ENCODE assay signal across 25 cellular contexts in genomic region chr15:66981746-66982145, GRCh38.
DNase-seq lines count a peak whose midpoint lies in the region; ATAC-seq and TF ChIP-seq lines count a peak whose summit lies in the region.
"Had no signal": no experiment of that assay in that cellular context is flagged by ENCODE, and none has a peak within 500 bp of the region (broad histone marks: within the 10 kb centered on the region; RNA-seq: fewer than 3 reads in every experiment).

No MANE protein-coding gene starts in this region.

- H3K4me2 ChIP-seq in GM23338 (no peak overlapping the region), osteoblast (ENCODE audit: insufficient read depth, low read length) (no peak overlapping the region)
- H3K4me2 ChIP-seq: BLaER1 treated with 17β-estradiol and CSF1 and Interleukin-3, amounts not matched to agents 10 nM and 100 nM; KMS-11 had no signal

- H4K20me1 ChIP-seq in GM23338 (replicated peaks; ENCODE audit: insufficient read depth) (no peaks in the 10 kb centered on the region), osteoblast (ENCODE audit: insufficient read depth, low read length) (no peaks in the 10 kb centered on the region)
- H4K20me1 ChIP-seq: BLaER1 treated with 17β-estradiol and CSF1 and Interleukin-3, amounts not matched to agents 10 nM and 100 nM had no signal

- TF ChIP-seq CTCF in GM23338 (conservative IDR thresholded peaks at IDR 0.05; ENCODE audit: low read depth in 2 of 2) (no peak), osteoblast (IDR thresholded peaks at IDR 0.05; ENCODE audit: extremely low read depth, low read depth, low read length) (no peak), right atrium auricular region (IDR thresholded peaks at IDR 0.05) (no peak)

- no peak overlapping the region for H3K27ac Mint-ChIP-seq in GM23338
- no peak overlapping the region for H3K27ac Mint-ChIP-seq in activated T-helper 1 cell treated with anti-CD3 and anti-CD28 coated beads, Interleukin-12 subunit alpha, Interleukin-12 subunit beta, Interleukin-2, Interleukin-4 antibody, amounts not matched to agents 30 ng/mL and 10 ng/mL and 1 ng/mL, durations not matched to agents 14 hours and 24 hours and 36 hours
- H3K27ac Mint-ChIP-seq: CD4-positive, alpha-beta T cell; IgD-negative memory B cell had no signal

- H2AFZ ChIP-seq in GM23338 (peak overlapping the region; percentile 43; the same call in 1 of the 2 replicates), osteoblast (ENCODE audit: low read length) (peak overlapping the region; percentile 50)

- no peaks in the 10 kb centered on the region for H3K27me3 ChIP-seq in GM23338 (ENCODE audit: insufficient read depth)
- no peaks in the 10 kb centered on the region for H3K27me3 ChIP-seq in SJCRH30
- no peaks in the 10 kb centered on the region for H3K27me3 ChIP-seq in osteoblast (ENCODE audit: insufficient read depth, low read length)
- H3K27me3 ChIP-seq in right atrium auricular region: no peaks in the 10 kb centered on the region
- H3K27me3 ChIP-seq: BLaER1 treated with 17β-estradiol and CSF1 and Interleukin-3, amounts not matched to agents 10 nM and 100 nM had no signal

- no peak overlapping the region for H3K4me3 Mint-ChIP-seq in GM23338
- H3K4me3 Mint-ChIP-seq in activated T-helper 1 cell treated with anti-CD3 and anti-CD28 coated beads, Interleukin-12 subunit alpha, Interleukin-12 subunit beta, Interleukin-2, Interleukin-4 antibody, amounts not matched to agents 30 ng/mL and 10 ng/mL and 1 ng/mL, durations not matched to agents 14 hours and 24 hours and 36 hours: no peak overlapping the region
- H3K4me3 Mint-ChIP-seq: CD4-positive, alpha-beta T cell had no signal

- no peaks in the 10 kb centered on the region for H3F3A ChIP-seq in GM23338 (replicated peaks; ENCODE audit: low read depth)

- H3K36me3 Mint-ChIP-seq in GM23338 (ENCODE audit: low read depth): no peaks in the 10 kb centered on the region
- H3K36me3 Mint-ChIP-seq in activated T-helper 1 cell treated with anti-CD3 and anti-CD28 coated beads, Interleukin-12 subunit alpha, Interleukin-12 subunit beta, Interleukin-2, Interleukin-4 antibody, amounts not matched to agents 30 ng/mL and 10 ng/mL and 1 ng/mL, durations not matched to agents 14 hours and 24 hours and 36 hours (ENCODE audit: low read depth): no peaks in the 10 kb centered on the region
- H3K36me3 Mint-ChIP-seq: IgD-negative memory B cell had no signal

- no peaks in the 10 kb centered on the region for H3K4me1 ChIP-seq in GM23338 (ENCODE audit: insufficient read depth)
- H3K4me1 ChIP-seq in SJCRH30: peaks cover 33% of the 10 kb centered on the region
- H3K4me1 ChIP-seq in osteoblast (ENCODE audit: insufficient read depth, low read length): no peaks in the 10 kb centered on the region
- H3K4me1 ChIP-seq in right atrium auricular region: no peaks in the 10 kb centered on the region
- H3K4me1 ChIP-seq: BLaER1 treated with 17β-estradiol and CSF1 and Interleukin-3, amounts not matched to agents 10 nM and 100 nM had no signal

- peaks cover 12% of the 10 kb centered on the region for H3K9me2 ChIP-seq in GM23338 (ENCODE audit: insufficient read depth)

- peaks cover 2% of the 10 kb centered on the region; the same call in 1 of the 3 replicates for H3K4me1 Mint-ChIP-seq in GM23338
- H3K4me1 Mint-ChIP-seq in activated T-helper 1 cell treated with anti-CD3 and anti-CD28 coated beads, Interleukin-12 subunit alpha, Interleukin-12 subunit beta, Interleukin-2, Interleukin-4 antibody, amounts not matched to agents 30 ng/mL and 10 ng/mL and 1 ng/mL, durations not matched to agents 14 hours and 24 hours and 36 hours (ENCODE audit: low read depth): no peaks in the 10 kb centered on the region

- peak; percentile 17 for DNase-seq in GM23338 (ENCODE audit: low spot score)
- DNase-seq in SJCRH30: peak; percentile 65 to 70
- peak; percentile 63 for DNase-seq in islet precursor cell
- DNase-seq in osteoblast (ENCODE audit: insufficient read length, low spot score, missing footprints): no peak
- DNase-seq in DMS114 treated with DMSO at 0.1 percent for 48 hours (lab: John Stamatoyannopoulos, UW; ENCODE audit: unreplicated experiment): no peak
- no peak for DNase-seq in activated T-helper 1 cell treated with anti-CD3 and anti-CD28 coated beads, Interleukin-12 subunit alpha, Interleukin-12 subunit beta, Interleukin-2, Interleukin-4 antibody, amounts not matched to agents 30 ng/mL and 10 ng/mL and 1 ng/mL, durations not matched to agents 14 hours and 24 hours and 36 hours (ENCODE audit: low spot score)
- no peak for DNase-seq in right atrium auricular region (ENCODE audit: low spot score)
- DNase-seq: CD4-positive, alpha-beta T cell; DMS53; HCEC 1CT; MM.1S; NCI-H1048; NCI-H1417; NCI-H1694; NCI-H2029 treated with DMSO at 0.1 percent for 48 hours; NCI-H226; NCI-H510A; NCI-H69; SHP77 had no signal

- no peaks in the 10 kb centered on the region for H3K9me3 ChIP-seq in SJCRH30 (replicated peaks)
- H3K9me3 ChIP-seq in osteoblast (ENCODE audit: low read depth, low read length): no peaks in the 10 kb centered on the region
- H3K9me3 ChIP-seq in right atrium auricular region: no peaks in the 10 kb centered on the region

- intact Hi-C loops in activated T-helper 1 cell treated with anti-CD3 and anti-CD28 coated beads, Interleukin-12 subunit alpha, Interleukin-12 subunit beta, Interleukin-2, Interleukin-4 antibody, amounts not matched to agents 30 ng/mL and 10 ng/mL and 1 ng/mL, durations not matched to agents 14 hours and 24 hours and 36 hours (cut with micrococcal nuclease): no loop called here

- ATAC-seq in GM23338 (no peak; the same call in 2 of the 3 replicates), GM19455 (IDR thresholded peaks at IDR 0.05; ENCODE audit: unreplicated experiment) (no peak)

- H3K36me3 ChIP-seq in GM23338 (ENCODE audit: insufficient read depth) (no peaks in the 10 kb centered on the region), SJCRH30 (no peaks in the 10 kb centered on the region), osteoblast (ENCODE audit: insufficient read depth, low read length) (no peaks in the 10 kb centered on the region), right atrium auricular region (no peaks in the 10 kb centered on the region)
- H3K36me3 ChIP-seq: BLaER1 treated with 17β-estradiol and CSF1 and Interleukin-3, amounts not matched to agents 10 nM and 100 nM had no signal

- no peak overlapping the region for H3K4me3 ChIP-seq in GM23338
- H3K4me3 ChIP-seq in SJCRH30: no peak overlapping the region
- H3K4me3 ChIP-seq in osteoblast (ENCODE audit: insufficient read depth, low read length): no peak overlapping the region
- no peak overlapping the region for H3K4me3 ChIP-seq in right atrium auricular region
- H3K4me3 ChIP-seq: BLaER1 treated with 17β-estradiol and CSF1 and Interleukin-3, amounts not matched to agents 10 nM and 100 nM; SK-N-MC had no signal

- H3K27me3 Mint-ChIP-seq in GM23338 (ENCODE audit: insufficient read depth, low read depth, poor library complexity): peaks cover 3% of the 10 kb centered on the region
- peaks cover 20% of the 10 kb centered on the region for H3K27me3 Mint-ChIP-seq in activated T-helper 1 cell treated with anti-CD3 and anti-CD28 coated beads, Interleukin-12 subunit alpha, Interleukin-12 subunit beta, Interleukin-2, Interleukin-4 antibody, amounts not matched to agents 30 ng/mL and 10 ng/mL and 1 ng/mL, durations not matched to agents 14 hours and 24 hours and 36 hours (ENCODE audit: insufficient read depth)

- H3K27ac ChIP-seq in GM23338 (ENCODE audit: low read depth): no peak overlapping the region
- H3K27ac ChIP-seq in SJCRH30: peak overlapping the region; percentile 43
- H3K27ac ChIP-seq in osteoblast (ENCODE audit: low read depth, low read length): no peak overlapping the region
- H3K27ac ChIP-seq in right atrium auricular region: no peak overlapping the region
- H3K27ac ChIP-seq: BLaER1 treated with 17β-estradiol and CSF1 and Interleukin-3, amounts not matched to agents 10 nM and 100 nM; KMS-11; RWPE1; SK-N-MC had no signal

- no peaks in the 10 kb centered on the region for H3K9me3 Mint-ChIP-seq in GM23338
- no peaks in the 10 kb centered on the region for H3K9me3 Mint-ChIP-seq in activated T-helper 1 cell treated with anti-CD3 and anti-CD28 coated beads, Interleukin-12 subunit alpha, Interleukin-12 subunit beta, Interleukin-2, Interleukin-4 antibody, amounts not matched to agents 30 ng/mL and 10 ng/mL and 1 ng/mL, durations not matched to agents 14 hours and 24 hours and 36 hours
- H3K9me3 Mint-ChIP-seq: CD4-positive, alpha-beta T cell had no signal

- H3K79me2 ChIP-seq in GM23338 (replicated peaks; ENCODE audit: insufficient read depth): no peaks in the 10 kb centered on the region
- no peaks in the 10 kb centered on the region for H3K79me2 ChIP-seq in osteoblast (ENCODE audit: insufficient read depth, low read length)

Comparison
In these comparisons a context has a peak if more than half of its experiments do, and no peak if none do; other contexts are left out.
1. DNase-seq: peak in GM23338 (single experiment), SJCRH30 (2 of 2) and islet precursor cell (single experiment); none in osteoblast (single experiment), DMS114 treated with DMSO at 0.1 percent for 48 hours (single experiment), activated T-helper 1 cell treated with anti-CD3 and anti-CD28 coated beads, Interleukin-12 subunit alpha, Interleukin-12 subunit beta, Interleukin-2, Interleukin-4 antibody, amounts not matched to agents 30 ng/mL and 10 ng/mL and 1 ng/mL, durations not matched to agents 14 hours and 24 hours and 36 hours (single experiment) and right atrium auricular region (single experiment).